In the genomic region with DNA sequence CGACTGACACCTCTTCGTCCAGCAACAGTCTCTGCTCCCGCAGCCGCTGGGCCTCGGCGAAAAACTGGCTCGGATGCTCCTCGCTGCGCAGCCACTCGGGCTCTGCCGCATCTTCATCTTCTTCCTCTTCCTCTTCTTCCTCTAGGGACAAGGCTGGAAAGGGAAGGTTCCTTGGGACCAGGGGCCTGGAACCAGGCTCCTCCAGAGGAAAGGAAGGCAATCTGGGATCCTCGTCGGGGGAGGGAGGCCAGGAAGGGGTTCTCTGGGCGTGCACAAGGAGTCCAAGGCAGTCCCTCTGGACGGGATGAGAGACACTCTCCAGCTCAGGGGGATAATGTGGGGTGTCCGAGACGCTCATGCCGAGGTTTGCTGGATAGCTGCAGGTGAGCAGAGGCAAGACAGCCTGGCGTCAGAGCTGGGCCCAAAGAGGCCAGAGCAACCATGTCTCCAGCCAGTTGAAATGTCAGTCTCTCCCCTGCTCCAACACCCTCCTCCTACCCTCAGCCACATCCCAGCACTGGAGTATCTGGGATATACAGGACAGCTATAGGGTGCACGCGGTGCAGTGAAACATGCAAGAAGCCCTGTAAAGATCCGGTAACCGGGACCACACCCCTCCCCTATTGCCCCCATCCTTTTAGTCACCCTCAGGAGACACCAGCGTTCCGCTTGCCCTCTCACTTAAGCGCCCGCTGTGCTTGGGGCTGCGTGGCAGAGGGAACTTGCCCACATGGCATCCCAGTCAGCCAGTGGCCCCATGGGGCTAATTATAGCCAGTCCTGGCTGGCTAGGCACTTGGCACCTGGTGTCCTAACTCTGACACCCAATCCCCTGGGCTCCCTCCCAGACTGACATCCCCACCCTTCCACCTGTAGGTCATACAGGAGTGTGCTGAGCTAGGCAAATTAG, we compare ENCODE assay signal across 11 cellular contexts. TPM values are rescaled to one million over a fixed set of nuclear protein-coding genes. Genes with fewer than 3 reads are reported as not detected.
A peak's percentile ranks its signal among the peaks of the same experiment; 100 is the strongest.
DNase-seq lines count a peak whose midpoint lies in the region; ATAC-seq, FAIRE-seq and TF ChIP-seq lines count a peak whose summit lies in the region.
"Had no signal": no experiment of that assay in that cellular context is flagged by ENCODE, and none has a peak within 500 bp of the region (broad histone marks: within the 10 kb centered on the region; RNA-seq: fewer than 3 reads in every experiment).

A gene with protein sequence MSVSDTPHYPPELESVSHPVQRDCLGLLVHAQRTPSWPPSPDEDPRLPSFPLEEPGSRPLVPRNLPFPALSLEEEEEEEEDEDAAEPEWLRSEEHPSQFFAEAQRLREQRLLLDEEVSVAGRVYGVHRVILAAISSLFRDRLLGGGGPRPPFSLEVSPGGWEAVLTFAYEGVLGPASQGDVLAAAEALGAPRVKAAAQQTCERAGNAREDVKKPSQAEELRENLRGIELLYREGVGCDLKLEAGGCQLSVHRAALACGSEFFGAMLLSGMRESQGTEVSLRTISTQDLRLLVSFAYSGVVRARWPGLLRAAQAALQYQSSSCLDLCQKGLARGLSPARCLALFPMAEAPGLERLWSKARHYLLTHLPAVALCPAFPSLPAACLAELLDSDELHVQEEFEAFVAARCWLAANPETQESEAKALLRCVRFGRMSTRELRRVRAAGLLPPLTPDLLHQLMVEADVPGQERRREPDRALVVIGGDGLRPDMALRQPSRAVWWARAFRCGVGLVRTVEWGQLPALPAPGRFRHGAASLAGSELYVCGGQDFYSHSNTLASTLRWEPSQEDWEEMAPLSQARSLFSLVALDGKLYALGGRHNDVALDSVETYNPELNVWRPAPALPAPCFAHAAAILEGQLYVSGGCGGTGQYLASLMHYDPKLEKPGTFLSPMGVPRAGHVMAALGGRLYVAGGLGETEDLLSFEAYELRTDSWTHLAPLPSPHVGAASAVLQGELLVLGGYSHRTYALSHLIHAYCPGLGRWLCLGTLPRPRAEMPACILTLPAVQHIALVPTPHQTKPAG (minus strand): TSS at position 713 of the 909 bp plus-strand sequence. CDS start 355 bp downstream, at position 358.

- H3K36me3 ChIP-seq in HEK293 (ENCODE audit: control insufficient read depth in 2 of 2, insufficient read depth in 1 of 2, low read length in 2 of 2) (no peaks in the 10 kb centered on the region), kidney (ENCODE audit: control insufficient read depth in 1 of 2, insufficient read depth in 2 of 2, low read length in 2 of 2) (no peaks in the 10 kb centered on the region)

- DNase-seq in cardiac fibroblast (ENCODE audit: low read depth in 2 of 2) (no peak), kidney (no peak), DMS79 treated with DMSO at 0.1 percent for 48 hours (lab: John Stamatoyannopoulos, UW) (no peak), NCI-H2081 (lab: John Stamatoyannopoulos, UW) (no peak), midbrain (lab: John Stamatoyannopoulos, UW) (no peak)
- DNase-seq in stimulated activated naive B cell treated with anti-CD40 and anti-IgM and Interleukin-4, amounts not matched to agents 10 μg/mL and 1 μg/mL and 100 μg/mL, for 72 hours, result no peak
- DNase-seq: activated CD4-positive, alpha-beta T cell treated with anti-CD3 and anti-CD28 coated beads for 48 hours; activated naive CD4-positive, alpha-beta T cell; effector memory CD8-positive, alpha-beta T cell had no signal

- intact Hi-C loops in kidney (cut with DNase I), result no loop called here

- H3K27ac ChIP-seq in HEK293 (ENCODE audit: extremely low read depth, low read depth, low read length) (no peak within 1 kb of the TSS), kidney (ENCODE audit: low read depth in 2 of 2, low read length in 2 of 2) (no peak within 1 kb of the TSS)

- no peak for FAIRE-seq in kidney (lab: Jason Lieb, UNC)

- peaks cover 0 to 10% of the 10 kb centered on the region in 2 donors for H3K9me3 Mint-ChIP-seq in stimulated activated naive B cell treated with anti-CD40 and anti-IgM and Interleukin-4, amounts not matched to agents 10 μg/mL and 1 μg/mL and 100 μg/mL, for 72 hours
- H3K9me3 Mint-ChIP-seq: effector memory CD8-positive, alpha-beta T cell had no signal

- no peaks in the 10 kb centered on the region for H3K9me3 ChIP-seq in HEK293 (ENCODE audit: control insufficient read depth, insufficient read depth, low read depth, low read length)
- no peaks in the 10 kb centered on the region for H3K9me3 ChIP-seq in kidney (ENCODE audit: control insufficient read depth in 1 of 2, low read length in 2 of 2)

- no peak for ATAC-seq in stimulated activated naive B cell treated with anti-CD40 and anti-IgM and Interleukin-4, amounts not matched to agents 10 μg/mL and 1 μg/mL and 100 μg/mL, for 72 hours (replicated peaks)
- no peak for ATAC-seq in HG03095 (IDR thresholded peaks at IDR 0.05; ENCODE audit: unreplicated experiment)
- ATAC-seq: effector memory CD8-positive, alpha-beta T cell had no signal

- no peaks in the 10 kb centered on the region for H3K27me3 Mint-ChIP-seq in stimulated activated naive B cell treated with anti-CD40 and anti-IgM and Interleukin-4, amounts not matched to agents 10 μg/mL and 1 μg/mL and 100 μg/mL, for 72 hours

- no peak within 1 kb of the TSS for H3K9ac ChIP-seq in kidney (ENCODE audit: low read length in 2 of 2)

- H3K4me3 ChIP-seq in HEK293 (ENCODE audit: low read depth, low read length) (no peak within 1 kb of the TSS), cardiac fibroblast (replicated peaks in 1 of 2; ENCODE audit: low read depth in 2 of 2, low read length in 2 of 2) (peak within 1 kb of the TSS; percentile 14 to 15), kidney (ENCODE audit: low read length in 2 of 2) (peak within 1 kb of the TSS; percentile 50 to 55)

- peak within 1 kb of the TSS; percentile 57 for H3K27ac Mint-ChIP-seq in stimulated activated naive B cell treated with anti-CD40 and anti-IgM and Interleukin-4, amounts not matched to agents 10 μg/mL and 1 μg/mL and 100 μg/mL, for 72 hours
- H3K27ac Mint-ChIP-seq: effector memory CD8-positive, alpha-beta T cell had no signal

- TF ChIP-seq CTCF in HEK293 (tag by site-specific recombination; IDR thresholded peaks at IDR 0.05) (no peak), cardiac fibroblast (IDR thresholded peaks at IDR 0.05; ENCODE audit: low read depth, low read length) (no peak), kidney (IDR thresholded peaks at IDR 0.05; ENCODE audit: borderline replicate concordance, extremely low read depth, insufficient read depth) (no peak)

- peaks cover 2 to 11% of the 10 kb centered on the region in 2 donors for H3K36me3 Mint-ChIP-seq in stimulated activated naive B cell treated with anti-CD40 and anti-IgM and Interleukin-4, amounts not matched to agents 10 μg/mL and 1 μg/mL and 100 μg/mL, for 72 hours

- H3K4me1 ChIP-seq in HEK293 (ENCODE audit: control insufficient read depth, insufficient read depth, low read length) (no peaks in the 10 kb centered on the region), kidney (ENCODE audit: control insufficient read depth in 1 of 2, insufficient read depth in 1 of 2, low read depth in 1 of 2, low read length in 2 of 2) (peaks cover 0 to 9% of the 10 kb centered on the region in 2 donors)

- CTCF ChIA-PET in HEK293 (lab: Yijun Ruan, JAX), result interaction anchor here (0.6 kb wide), 1 partner anchor 8 kb away, joined by 3 read pairs; no protein-coding TSS in a partner anchor

- POLR2A ChIA-PET in HEK293 (lab: Yijun Ruan, JAX), result interaction anchor here (0.6 to 1.0 kb wide), 2 partner anchors 19 to 25 kb away, joined by 3 read pairs; a partner anchor contains a TSS

- peak within 1 kb of the TSS in 1 of 2 donors; percentile 6 for H3K4me3 Mint-ChIP-seq in stimulated activated naive B cell treated with anti-CD40 and anti-IgM and Interleukin-4, amounts not matched to agents 10 μg/mL and 1 μg/mL and 100 μg/mL, for 72 hours
- H3K4me3 Mint-ChIP-seq: effector memory CD8-positive, alpha-beta T cell had no signal

- H3K4me1 Mint-ChIP-seq in stimulated activated naive B cell treated with anti-CD40 and anti-IgM and Interleukin-4, amounts not matched to agents 10 μg/mL and 1 μg/mL and 100 μg/mL, for 72 hours, result peaks cover 37 to 57% of the 10 kb centered on the region in 2 donors

TF ChIP-seq in HEK293, 187 proteins besides CTCF, POLR2A, EP300 and RAD21 (continues in another document):
- TF ChIP-seq ZBTB48 (tag by site-specific recombination; IDR thresholded peaks at IDR 0.05), result no peak
- TF ChIP-seq, protein P1, sequence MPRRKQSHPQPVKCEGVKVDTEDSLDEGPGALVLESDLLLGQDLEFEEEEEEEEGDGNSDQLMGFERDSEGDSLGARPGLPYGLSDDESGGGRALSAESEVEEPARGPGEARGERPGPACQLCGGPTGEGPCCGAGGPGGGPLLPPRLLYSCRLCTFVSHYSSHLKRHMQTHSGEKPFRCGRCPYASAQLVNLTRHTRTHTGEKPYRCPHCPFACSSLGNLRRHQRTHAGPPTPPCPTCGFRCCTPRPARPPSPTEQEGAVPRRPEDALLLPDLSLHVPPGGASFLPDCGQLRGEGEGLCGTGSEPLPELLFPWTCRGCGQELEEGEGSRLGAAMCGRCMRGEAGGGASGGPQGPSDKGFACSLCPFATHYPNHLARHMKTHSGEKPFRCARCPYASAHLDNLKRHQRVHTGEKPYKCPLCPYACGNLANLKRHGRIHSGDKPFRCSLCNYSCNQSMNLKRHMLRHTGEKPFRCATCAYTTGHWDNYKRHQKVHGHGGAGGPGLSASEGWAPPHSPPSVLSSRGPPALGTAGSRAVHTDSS (tag by site-specific recombination; IDR thresholded peaks at IDR 0.05), result peak; percentile 42; the same call in 1 of the 2 replicates
- TF ChIP-seq SCRT2 (tag by site-specific recombination; IDR thresholded peaks at IDR 0.05), result peak; percentile 41; the same call in 1 of the 2 replicates
- TF ChIP-seq, protein P2, sequence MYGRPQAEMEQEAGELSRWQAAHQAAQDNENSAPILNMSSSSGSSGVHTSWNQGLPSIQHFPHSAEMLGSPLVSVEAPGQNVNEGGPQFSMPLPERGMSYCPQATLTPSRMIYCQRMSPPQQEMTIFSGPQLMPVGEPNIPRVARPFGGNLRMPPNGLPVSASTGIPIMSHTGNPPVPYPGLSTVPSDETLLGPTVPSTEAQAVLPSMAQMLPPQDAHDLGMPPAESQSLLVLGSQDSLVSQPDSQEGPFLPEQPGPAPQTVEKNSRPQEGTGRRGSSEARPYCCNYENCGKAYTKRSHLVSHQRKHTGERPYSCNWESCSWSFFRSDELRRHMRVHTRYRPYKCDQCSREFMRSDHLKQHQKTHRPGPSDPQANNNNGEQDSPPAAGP (tag by site-specific recombination; IDR thresholded peaks at IDR 0.05), result no peak
- TF ChIP-seq, protein P3, sequence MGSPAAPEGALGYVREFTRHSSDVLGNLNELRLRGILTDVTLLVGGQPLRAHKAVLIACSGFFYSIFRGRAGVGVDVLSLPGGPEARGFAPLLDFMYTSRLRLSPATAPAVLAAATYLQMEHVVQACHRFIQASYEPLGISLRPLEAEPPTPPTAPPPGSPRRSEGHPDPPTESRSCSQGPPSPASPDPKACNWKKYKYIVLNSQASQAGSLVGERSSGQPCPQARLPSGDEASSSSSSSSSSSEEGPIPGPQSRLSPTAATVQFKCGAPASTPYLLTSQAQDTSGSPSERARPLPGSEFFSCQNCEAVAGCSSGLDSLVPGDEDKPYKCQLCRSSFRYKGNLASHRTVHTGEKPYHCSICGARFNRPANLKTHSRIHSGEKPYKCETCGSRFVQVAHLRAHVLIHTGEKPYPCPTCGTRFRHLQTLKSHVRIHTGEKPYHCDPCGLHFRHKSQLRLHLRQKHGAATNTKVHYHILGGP (tag by site-specific recombination; IDR thresholded peaks at IDR 0.05), result no peak

RNA-seq across cellular contexts. Expression of the gene that starts here (rescaled TPM):
- total RNA-seq in kidney, result 0.72 TPM
- polyA plus RNA-seq in kidney (ENCODE audit: insufficient read depth, low read depth, low replicate concordance), result 0.24 TPM
